ENCODE assay signal across 15 cellular contexts in the genomic region with DNA sequence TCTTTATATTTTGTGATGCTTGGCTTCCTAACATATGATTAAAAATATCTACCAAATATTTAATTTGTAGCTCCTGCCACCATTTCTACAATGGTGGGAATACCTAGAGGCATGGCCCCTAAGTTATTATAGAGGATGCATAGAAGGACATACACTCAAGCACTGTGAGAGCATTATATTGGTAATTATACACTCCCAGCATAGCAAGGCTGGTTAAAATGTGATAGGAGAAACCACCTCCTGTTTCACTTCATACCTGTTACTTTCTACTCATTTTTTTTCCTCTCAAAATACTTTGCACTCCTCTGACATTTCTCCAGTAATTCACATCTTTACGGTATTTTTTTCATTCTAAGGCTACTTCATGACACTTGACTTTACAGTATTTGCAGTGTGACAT.
"Had no signal": no experiment of that assay in that cellular context is flagged by ENCODE, and none has a peak within 500 bp of the region (broad histone marks: within the 10 kb centered on the region; RNA-seq: fewer than 3 reads in every experiment).

No MANE protein-coding gene starts in this region.

- H3K9me3 ChIP-seq: tibial nerve, vagina had no signal

- ATAC-seq: foreskin keratinocyte; heart left ventricle; left lung; sciatic nerve; stimulated activated memory B cell treated with anti-CD40 and anti-IgM and Interleukin-4, amounts not matched to agents 10 μg/mL and 1 μg/mL and 100 μg/mL, for 72 hours had no signal

- H3K4me1 ChIP-seq: foreskin keratinocyte, heart left ventricle, left lung, spleen, tibial nerve, vagina had no signal

- H3K27me3 ChIP-seq: adrenal gland, foreskin keratinocyte, heart left ventricle, left lung, spleen, tibial nerve, vagina had no signal

- H3K4me3 ChIP-seq: adrenal gland, heart left ventricle, left lung, spleen, tibial nerve, vagina had no signal

- H3K27ac ChIP-seq: adrenal gland, foreskin keratinocyte, heart left ventricle, left lung, spleen, tibial nerve, vagina had no signal

- DNase-seq: activated B cell treated with CpG ODN at 0.5 μM for 24 hours; activated CD4-positive, alpha-beta T cell treated with anti-CD3 and anti-CD28 coated beads, Interleukin-2, amount 10 ng/mL, durations not matched to agents 24 days and 14 days; activated naive CD4-positive, alpha-beta T cell treated with anti-CD3 and anti-CD28 coated beads, Interleukin-2, amount 10 ng/mL, durations not matched to agents 7 days and 5 days; activated T-cell treated with anti-CD3 and anti-CD28 coated beads for 4 hours; adrenal gland; foreskin keratinocyte; heart left ventricle; islet precursor cell; left lung; spleen; stimulated activated CD4-positive, alpha-beta T cell treated with anti-CD3 and anti-CD28 coated beads, Interleukin-1b, Interleukin-23, amount 100 ng/mL, for 48 hours had no signal

- H3K36me3 ChIP-seq: adrenal gland, heart left ventricle, left lung, tibial nerve, vagina had no signal
